In genomic region chr6:147881432-147881831, GRCh38 we compare ENCODE assay signal across 1 cellular context.
TF ChIP-seq lines count a peak whose summit lies in the region.

No MANE protein-coding gene starts in this region.

TF ChIP-seq in GM23338, 12 proteins besides CTCF, POLR2A, EP300 and RAD21 (continued from another document):
- TF ChIP-seq ZNF462 (CRISPR knock-in tag; IDR thresholded peaks at IDR 0.05) (no peak), ZNF114 (CRISPR knock-in tag; IDR thresholded peaks at IDR 0.05) (no peak), NANOG (IDR thresholded peaks at IDR 0.05; ENCODE audit: borderline replicate concordance) (no peak), STAT1 (IDR thresholded peaks at IDR 0.05; ENCODE audit: unreplicated experiment) (no peak), POLR2AphosphoS5 (IDR thresholded peaks at IDR 0.05; ENCODE audit: low read depth) (no peak), EZH2 (IDR thresholded peaks at IDR 0.05; ENCODE audit: low read depth, unreplicated experiment) (no peak)
